Comparison of ENCODE assay signal across 8 cellular contexts in the genomic region with DNA sequence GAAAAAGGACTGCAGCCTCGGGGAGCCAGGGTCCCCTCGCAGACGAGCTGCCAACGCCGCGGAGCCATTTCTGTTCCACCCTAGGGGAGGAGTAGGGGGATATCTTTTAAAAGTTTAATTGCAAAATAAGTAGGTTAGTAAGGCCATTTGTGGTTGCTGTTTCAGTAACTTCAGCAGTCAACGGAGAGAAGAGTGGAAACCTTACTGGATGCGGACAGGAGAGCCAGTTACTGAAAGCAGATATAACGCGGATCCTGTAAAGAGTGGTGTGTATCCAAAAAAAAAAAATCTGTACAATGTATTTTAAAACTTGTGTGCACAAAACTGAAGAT. TPM values are rescaled to one million over a fixed set of nuclear protein-coding genes. Genes with fewer than 3 reads are reported as not detected.
A peak's percentile ranks its signal among the peaks of the same experiment; 100 is the strongest.
DNase-seq lines count a peak whose midpoint lies in the region; ATAC-seq and TF ChIP-seq lines count a peak whose summit lies in the region.

No MANE protein-coding gene starts in this region.

- DNase-seq in AG04449 (ENCODE audit: low read depth, low spot score) (no peak), MCF 10A (ENCODE audit: unreplicated experiment) (no peak), GM19240 (ENCODE audit: insufficient read length, low spot score) (no peak)
- no peak for DNase-seq in stimulated activated CD4-positive, alpha-beta T cell treated with anti-CD3 and anti-CD28 coated beads, Interleukin-4, amount 100 ng/mL, for 1 hour
- no peak for DNase-seq in activated CD8-positive, alpha-beta memory T cell treated with anti-CD3 and anti-CD28 coated beads, Interleukin-2, amount 50 U/mL, for 48 hours

- H3K36me3 ChIP-seq in HUES6 (ENCODE audit: control insufficient read depth, insufficient read depth, low read length) = peaks cover 23% of the 10 kb centered on the region
- peaks cover 16 to 21% of the 10 kb centered on the region in 2 donors for H3K36me3 ChIP-seq in mucosa of rectum (ENCODE audit: control insufficient read depth in 2 of 2, insufficient read depth in 2 of 2, low read length in 2 of 2)

- BruUV-seq in MCF 10A (replicated peaks; lab: Mats Ljungman, UMichigan) = TSS peak; percentile 61

- no peak overlapping the region; the same call in 1 of the 2 replicates for H3K27ac ChIP-seq in HUES6 (ENCODE audit: low read depth, low read length)
- peak overlapping the region; percentile 87 to 94 for H3K27ac ChIP-seq in mucosa of rectum (ENCODE audit: low read depth in 2 of 2, low read length in 2 of 2)

- POLR2A ChIA-PET in AG04449 (lab: Yijun Ruan, JAX) = interaction anchor here (0.6 to 3.2 kb wide), 27 partner anchors 9 to 765 kb away, joined by 3 to 43 read pairs (median 5); no protein-coding TSS in a partner anchor
- POLR2A ChIA-PET in MCF 10A (lab: Yijun Ruan, JAX) = interaction anchor here (0.6 to 9.6 kb wide), 63 partner anchors 9 to 1932 kb away, joined by 3 to 222 read pairs (median 6); a partner anchor contains a TSS

- H3K4me3 ChIP-seq in AG04449 (ENCODE audit: low read depth, low read length) (peak overlapping the region; percentile 85), HUES6 (ENCODE audit: low read depth, low read length) (peak overlapping the region; percentile 69), mucosa of rectum (ENCODE audit: low read length in 2 of 2) (peak overlapping the region; percentile 79 to 93)

- no peak for ATAC-seq in GM21576 (IDR thresholded peaks at IDR 0.05; ENCODE audit: unreplicated experiment)

- no peak for TF ChIP-seq CTCF in AG04449 (IDR thresholded peaks at IDR 0.05; ENCODE audit: insufficient read depth, low read length, missing control alignments)
- no peak for TF ChIP-seq CTCF in MCF 10A (IDR thresholded peaks at IDR 0.05; ENCODE audit: unreplicated experiment)

- CTCF ChIA-PET in AG04449 (lab: Yijun Ruan, JAX) (interaction anchor here (0.9 to 4.7 kb wide), 6 partner anchors 9 to 423 kb away, joined by 3 to 43 read pairs (median 4); no protein-coding TSS in a partner anchor), MCF 10A (lab: Yijun Ruan, JAX) (interaction anchor here (0.6 to 2.6 kb wide), 9 partner anchors 9 to 764 kb away, joined by 3 to 16 read pairs (median 5); no protein-coding TSS in a partner anchor)

- H3K36me3 Mint-ChIP-seq in MCF 10A (ENCODE audit: insufficient read depth, unreplicated experiment) = peaks cover 45% of the 10 kb centered on the region

- no peaks in the 10 kb centered on the region for H3K9me3 ChIP-seq in HUES6 (ENCODE audit: control insufficient read depth, insufficient read depth, low read depth, low read length)
- H3K9me3 ChIP-seq in mucosa of rectum (ENCODE audit: control insufficient read depth in 2 of 2, low read length in 2 of 2) = no peaks in the 10 kb centered on the region

- peak overlapping the region; percentile 89 for H3K4me3 Mint-ChIP-seq in MCF 10A (ENCODE audit: unreplicated experiment)

- H3K4me1 ChIP-seq in HUES6 (ENCODE audit: control insufficient read depth, insufficient read depth, low read length) = peaks cover 15% of the 10 kb centered on the region
- H3K4me1 ChIP-seq in mucosa of rectum (ENCODE audit: control insufficient read depth in 2 of 2, insufficient read depth in 2 of 2, low read length in 2 of 2) = peaks cover 0 to 4% of the 10 kb centered on the region in 2 donors

- no peaks in the 10 kb centered on the region for H3K27me3 Mint-ChIP-seq in MCF 10A (ENCODE audit: insufficient read depth, unreplicated experiment)

- H3K9ac ChIP-seq in HUES6 (ENCODE audit: low read length) (peak overlapping the region; percentile 58), mucosa of rectum (ENCODE audit: low read depth in 1 of 2, low read length in 2 of 2) (peak overlapping the region; percentile 90 to 92)

- H3K27me3 ChIP-seq in HUES6 (ENCODE audit: control insufficient read depth, insufficient read depth, low read length) (no peaks in the 10 kb centered on the region), mucosa of rectum (ENCODE audit: control insufficient read depth in 2 of 2, insufficient read depth in 2 of 2, low read length in 2 of 2) (no peaks in the 10 kb centered on the region)

- H3K27ac Mint-ChIP-seq in MCF 10A (ENCODE audit: low read depth, unreplicated experiment) = peak overlapping the region; percentile 74

- H3K4me1 Mint-ChIP-seq in MCF 10A (ENCODE audit: insufficient read depth, unreplicated experiment) = peaks cover 16% of the 10 kb centered on the region

- no peaks in the 10 kb centered on the region for H3K9me3 Mint-ChIP-seq in MCF 10A (ENCODE audit: unreplicated experiment)

- intact Hi-C loops in MCF 10A (cut with micrococcal nuclease) = loop anchor here (10.0 kb wide), 1 partner anchor 442 kb away; no protein-coding TSS in a partner anchor

RNA-seq across cellular contexts. Expression of a gene that starts 0.8 kb away (rescaled TPM):
- total RNA-seq in MCF 10A (2022) = 128 and 129 TPM in 2 replicates
